In the genomic region with DNA sequence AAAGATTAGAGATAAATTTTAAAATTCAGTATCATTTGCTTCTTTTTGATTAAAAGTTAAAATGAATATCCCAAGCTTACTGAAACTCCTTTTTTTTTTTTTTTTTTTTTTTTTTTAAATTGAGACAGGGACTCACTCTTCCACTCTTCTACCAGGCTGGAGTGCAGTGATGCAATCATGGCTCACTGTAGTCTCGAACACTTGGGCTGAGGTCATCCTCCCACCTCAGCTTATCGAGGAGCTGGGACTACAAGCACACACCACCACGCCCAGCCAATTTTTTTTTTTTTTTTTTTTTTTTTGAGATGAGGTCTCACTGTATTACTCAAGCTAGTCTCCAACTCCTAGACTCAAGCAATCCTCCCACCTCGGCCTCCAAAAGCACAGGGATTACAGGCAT, we compare ENCODE assay signal across 20 cellular contexts.
"Had no signal": no experiment of that assay in that cellular context is flagged by ENCODE, and none has a peak within 500 bp of the region (broad histone marks: within the 10 kb centered on the region; RNA-seq: fewer than 3 reads in every experiment).

No MANE protein-coding gene starts in this region.

- H3K9me3 Mint-ChIP-seq: activated CD4-positive, alpha-beta T cell treated with anti-CD3 and anti-CD28 coated beads, Interleukin-2, amount 10 ng/mL, durations not matched to agents 7 days and 5 days; memory B cell; naive B cell; neural progenitor cell had no signal

- DNase-seq: activated CD4-positive, alpha-beta T cell treated with anti-CD3 and anti-CD28 coated beads, Interleukin-2, amount 10 ng/mL, durations not matched to agents 7 days and 5 days; activated CD8-positive, alpha-beta T cell treated with anti-CD3 and anti-CD28 coated beads, Interleukin-2, amount 10 ng/mL, durations not matched to agents 7 days and 5 days; activated effector memory CD4-positive, alpha-beta T cell treated with Interleukin-2 at 50 U/mL for 16 hours; activated naive CD4-positive, alpha-beta T cell treated with anti-CD3 and anti-CD28 coated beads, Interleukin-2, amount 50 U/mL, for 16 hours; activated T-cell treated with anti-CD3 and anti-CD28 coated beads, Interleukin-2, amount 50 U/mL, for 24 hours; cerebellar nuclear complex; cortex of kidney; immature natural killer cell; mucosa of descending colon; naive B cell; stimulated activated naive CD4-positive, alpha-beta T cell treated with Interleukin-2 at 50 U/mL for 16 hours; substantia nigra; T-helper 9 cell; tibial artery had no signal

- H3K4me3 ChIP-seq: ascending aorta, gastroesophageal sphincter, mucosa of descending colon, neural progenitor cell, tibial artery had no signal

- H3K36me3 Mint-ChIP-seq: immature natural killer cell, memory B cell, naive B cell, neural progenitor cell had no signal

- H3K27me3 Mint-ChIP-seq: activated CD4-positive, alpha-beta T cell treated with anti-CD3 and anti-CD28 coated beads, Interleukin-2, amount 10 ng/mL, durations not matched to agents 7 days and 5 days; activated T-cell treated with anti-CD3 and anti-CD28 coated beads, Interleukin-2, amount 50 U/mL, for 24 hours; memory B cell; naive B cell; progenitor cell of endocrine pancreas had no signal

- H3K4me1 ChIP-seq: ascending aorta, gastroesophageal sphincter, tibial artery had no signal

- H3K9ac ChIP-seq: neural progenitor cell had no signal

- H3K4me2 ChIP-seq: neural progenitor cell had no signal

- H3K4me1 Mint-ChIP-seq: activated CD4-positive, alpha-beta T cell treated with anti-CD3 and anti-CD28 coated beads, Interleukin-2, amount 10 ng/mL, durations not matched to agents 7 days and 5 days; immature natural killer cell; memory B cell; naive B cell had no signal

- H3K27ac ChIP-seq: ascending aorta, gastroesophageal sphincter, neural progenitor cell, tibial artery had no signal

- ATAC-seq: activated CD4-positive, CD25-positive, alpha-beta regulatory T cell treated with anti-CD3 and anti-CD28 coated beads, Interleukin-2, amount 50 U/mL, for 24 hours; activated CD8-positive, alpha-beta T cell treated with anti-CD3 and anti-CD28 coated beads, Interleukin-2, amount 10 ng/mL, durations not matched to agents 7 days and 5 days; gastroesophageal sphincter; mucosa of descending colon had no signal

- H3K4me3 Mint-ChIP-seq: activated CD4-positive, alpha-beta T cell treated with anti-CD3 and anti-CD28 coated beads, Interleukin-2, amount 10 ng/mL, durations not matched to agents 7 days and 5 days; activated CD8-positive, alpha-beta T cell treated with anti-CD3 and anti-CD28 coated beads, Interleukin-2, amount 10 ng/mL, durations not matched to agents 7 days and 5 days; activated T-cell treated with anti-CD3 and anti-CD28 coated beads, Interleukin-2, amount 50 U/mL, for 24 hours; immature natural killer cell; memory B cell; naive B cell; neural progenitor cell had no signal

- H3K36me3 ChIP-seq: ascending aorta, gastroesophageal sphincter, neural progenitor cell, tibial artery had no signal

- H3K27me3 ChIP-seq: ascending aorta, gastroesophageal sphincter, neural progenitor cell, tibial artery had no signal

- H3K27ac Mint-ChIP-seq: activated CD4-positive, alpha-beta T cell treated with anti-CD3 and anti-CD28 coated beads, Interleukin-2, amount 10 ng/mL, durations not matched to agents 7 days and 5 days; activated CD8-positive, alpha-beta T cell treated with anti-CD3 and anti-CD28 coated beads, Interleukin-2, amount 10 ng/mL, durations not matched to agents 7 days and 5 days; activated T-cell treated with anti-CD3 and anti-CD28 coated beads, Interleukin-2, amount 50 U/mL, for 24 hours; immature natural killer cell; memory B cell; naive B cell; neural progenitor cell; progenitor cell of endocrine pancreas had no signal
